Comparison of ENCODE assay signal across 20 cellular contexts in the genomic region with DNA sequence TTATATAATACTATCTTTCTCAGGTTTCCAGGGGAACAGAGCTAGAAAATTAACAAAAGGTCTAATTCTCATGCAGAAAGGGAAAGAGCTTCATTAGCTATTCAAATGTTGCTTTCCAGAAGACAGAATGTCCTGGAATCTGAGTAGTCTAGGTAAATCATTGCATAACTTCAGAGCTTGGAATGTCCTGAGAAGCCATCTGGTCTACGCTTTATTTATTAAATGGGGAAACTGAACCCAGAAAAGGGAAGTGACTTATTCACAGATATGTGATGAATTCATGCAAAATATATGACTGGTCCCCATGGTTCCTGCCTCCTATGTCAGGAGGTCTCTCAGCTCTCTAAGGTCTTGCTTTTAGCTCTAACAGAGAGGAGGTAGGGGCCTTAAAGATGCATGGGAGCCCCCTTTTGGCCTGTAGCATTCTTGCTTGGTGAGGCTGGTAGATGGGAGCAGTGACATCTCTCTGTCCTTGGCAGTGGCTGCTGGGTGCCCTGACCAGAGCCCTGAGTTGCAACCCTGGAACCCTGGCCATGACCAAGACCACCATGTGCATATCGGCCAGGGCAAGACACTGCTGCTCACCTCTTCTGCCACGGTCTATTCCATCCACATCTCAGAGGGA.
DNase-seq lines count a peak whose midpoint lies in the region; ATAC-seq and TF ChIP-seq lines count a peak whose summit lies in the region.
"Had no signal": no experiment of that assay in that cellular context is flagged by ENCODE, and none has a peak within 500 bp of the region (broad histone marks: within the 10 kb centered on the region; RNA-seq: fewer than 3 reads in every experiment).

No MANE protein-coding gene starts in this region.

- TF ChIP-seq CTCF in VCaP (conservative IDR thresholded peaks at IDR 0.05), result no peak
- TF ChIP-seq CTCF in psoas muscle (IDR thresholded peaks at IDR 0.05), result no peak

- 95 to 96% (median 96%) methylated on average over 3 of the region's 3 CpGs for WGBS in psoas muscle, 3 donors

- H3K4me3 Mint-ChIP-seq in stimulated activated naive B cell treated with anti-CD40 and anti-IgM and Interleukin-4, amounts not matched to agents 10 μg/mL and 1 μg/mL and 100 μg/mL, for 72 hours, result no peak overlapping the region
- H3K4me3 Mint-ChIP-seq: activated CD4-positive, alpha-beta T cell treated with anti-CD3 and anti-CD28 coated beads for 36 hours; activated naive CD8-positive, alpha-beta T cell had no signal

- H3K9me3 ChIP-seq in psoas muscle, result no peaks in the 10 kb centered on the region
- H3K9me3 ChIP-seq: BLaER1, HAP-1, suprapubic skin, uterus had no signal

- H3K27me3 Mint-ChIP-seq in stimulated activated naive B cell treated with anti-CD40 and anti-IgM and Interleukin-4, amounts not matched to agents 10 μg/mL and 1 μg/mL and 100 μg/mL, for 72 hours, result no peaks in the 10 kb centered on the region
- H3K27me3 Mint-ChIP-seq: activated CD4-positive, alpha-beta T cell treated with anti-CD3 and anti-CD28 coated beads for 36 hours had no signal

- no peaks in the 10 kb centered on the region for H3K36me3 ChIP-seq in psoas muscle (ENCODE audit: insufficient read depth in 1 of 2, low read depth in 1 of 2)
- H3K36me3 ChIP-seq: BLaER1, HAP-1, suprapubic skin, uterus had no signal

- no peaks in the 10 kb centered on the region for H3K4me1 ChIP-seq in psoas muscle
- H3K4me1 ChIP-seq: BLaER1, uterus had no signal

- peak; percentile 76 to 86 for ATAC-seq in stimulated activated naive B cell treated with anti-CD40 and anti-IgM and Interleukin-4, amounts not matched to agents 10 μg/mL and 1 μg/mL and 100 μg/mL, for 72 hours (replicated peaks)
- ATAC-seq in psoas muscle, result no peak
- ATAC-seq: activated CD4-positive, alpha-beta T cell treated with anti-CD3 and anti-CD28 coated beads for 36 hours had no signal

- intact Hi-C loops in psoas muscle (cut with DNase I), result no loop called here

- H3K9me3 Mint-ChIP-seq in stimulated activated naive B cell treated with anti-CD40 and anti-IgM and Interleukin-4, amounts not matched to agents 10 μg/mL and 1 μg/mL and 100 μg/mL, for 72 hours, result no peaks in the 10 kb centered on the region

- peak overlapping the region; percentile 15; the same call in 1 of the 2 replicates for H3K27ac ChIP-seq in VCaP
- H3K27ac ChIP-seq in psoas muscle, result no peak overlapping the region
- H3K27ac ChIP-seq: BLaER1, suprapubic skin, uterus had no signal

- peaks cover 2 to 5% of the 10 kb centered on the region in 2 donors for H3K4me1 Mint-ChIP-seq in stimulated activated naive B cell treated with anti-CD40 and anti-IgM and Interleukin-4, amounts not matched to agents 10 μg/mL and 1 μg/mL and 100 μg/mL, for 72 hours
- H3K4me1 Mint-ChIP-seq: activated CD4-positive, alpha-beta T cell treated with anti-CD3 and anti-CD28 coated beads for 36 hours had no signal

- H3K27ac Mint-ChIP-seq in stimulated activated naive B cell treated with anti-CD40 and anti-IgM and Interleukin-4, amounts not matched to agents 10 μg/mL and 1 μg/mL and 100 μg/mL, for 72 hours, result no peak overlapping the region
- H3K27ac Mint-ChIP-seq: activated CD4-positive, alpha-beta T cell treated with anti-CD3 and anti-CD28 coated beads for 36 hours; activated naive CD8-positive, alpha-beta T cell had no signal

- no peaks in the 10 kb centered on the region for H3K36me3 Mint-ChIP-seq in stimulated activated naive B cell treated with anti-CD40 and anti-IgM and Interleukin-4, amounts not matched to agents 10 μg/mL and 1 μg/mL and 100 μg/mL, for 72 hours

- H3K4me3 ChIP-seq in psoas muscle, result no peak overlapping the region
- H3K4me3 ChIP-seq: BLaER1, HAP-1, suprapubic skin, uterus had no signal

- DNase-seq in SIG-M5 treated with dmso at 0.1 percent for 504 hours (lab: John Stamatoyannopoulos, UW; ENCODE audit: unreplicated experiment) (peak; percentile 48), SIG-M5 (lab: John Stamatoyannopoulos, UW) (no peak), germinal center (ENCODE audit: low spot score) (peak; percentile 27), psoas muscle (no peak), putamen (ENCODE audit: low spot score) (no peak), NCI-H1436 treated with DMSO at 0.1 percent for 48 hours (lab: John Stamatoyannopoulos, UW) (no peak)
- DNase-seq in stimulated activated naive B cell treated with anti-CD40 and anti-IgM and Interleukin-4, amounts not matched to agents 10 μg/mL and 1 μg/mL and 100 μg/mL, for 72 hours, result no peak
- DNase-seq: 8988T; activated CD4-positive, alpha-beta T cell treated with anti-CD3 and anti-CD28 coated beads for 36 hours; KG1; kidney; NCI-H1105 treated with DMSO at 0.1 percent for 48 hours; NCI-H69; stimulated activated CD4-positive, alpha-beta T cell treated with anti-CD3 and anti-CD28 coated beads, Interleukin-12 subunit alpha, Interleukin-12 subunit beta, amount 100 ng/mL, for 4 hours; uterus had no signal

- H3K27me3 ChIP-seq in psoas muscle (ENCODE audit: insufficient read depth in 3 of 3, low read length in 2 of 3), result no peaks in the 10 kb centered on the region
- H3K27me3 ChIP-seq: BLaER1, suprapubic skin, uterus had no signal

Comparison
In these comparisons a context has a peak if more than half of its experiments do, and no peak if none do; other contexts are left out.
1. DNase-seq: peak in SIG-M5 treated with dmso at 0.1 percent for 504 hours (single experiment) and germinal center (single experiment); none in SIG-M5 (single experiment), stimulated activated naive B cell treated with anti-CD40 and anti-IgM and Interleukin-4, amounts not matched to agents 10 μg/mL and 1 μg/mL and 100 μg/mL, for 72 hours (single experiment), psoas muscle (0 of 2), putamen (single experiment) and NCI-H1436 treated with DMSO at 0.1 percent for 48 hours (single experiment).
2. ATAC-seq: peak in stimulated activated naive B cell treated with anti-CD40 and anti-IgM and Interleukin-4, amounts not matched to agents 10 μg/mL and 1 μg/mL and 100 μg/mL, for 72 hours (2 of 2); none in psoas muscle (0 of 4).